Comparison of ENCODE assay signal across 17 cellular contexts in genomic region chr11:92480519-92480918, GRCh38.
"Had no signal": no experiment of that assay in that cellular context is flagged by ENCODE, and none has a peak within 500 bp of the region (broad histone marks: within the 10 kb centered on the region; RNA-seq: fewer than 3 reads in every experiment).

No MANE protein-coding gene starts in this region.

- H3K4me1 Mint-ChIP-seq: activated naive CD4-positive, alpha-beta T cell treated with anti-CD3 and anti-CD28 coated beads, Interleukin-2, amount 50 U/mL, for 24 hours; immature natural killer cell; memory B cell had no signal

- H3K9me3 Mint-ChIP-seq: activated naive CD4-positive, alpha-beta T cell treated with anti-CD3 and anti-CD28 coated beads, Interleukin-2, amount 50 U/mL, for 24 hours had no signal

- H3K4me3 Mint-ChIP-seq: activated naive CD4-positive, alpha-beta T cell treated with anti-CD3 and anti-CD28 coated beads, Interleukin-2, amount 50 U/mL, for 24 hours; activated T-cell treated with anti-CD3 and anti-CD28 coated beads, Interleukin-2, amount 50 U/mL, for 72 hours; immature natural killer cell; memory B cell; neural crest cell had no signal

- ATAC-seq: activated T-cell treated with anti-CD3 and anti-CD28 coated beads, Interleukin-2, amount 50 U/mL, for 72 hours; body of pancreas; heart right ventricle; stimulated activated naive CD8-positive, alpha-beta T cell treated with anti-CD3 and anti-CD28 coated beads, Interleukin-15, Interleukin-2, amounts not matched to agents 100 U/mL and 50 U/mL, for 24 hours had no signal

- H3K27ac ChIP-seq: body of pancreas, heart right ventricle, suprapubic skin, transverse colon, uterus had no signal

- H3K4me1 ChIP-seq: heart right ventricle, suprapubic skin, transverse colon, uterus had no signal

- H3K27me3 ChIP-seq: body of pancreas, heart right ventricle, suprapubic skin, transverse colon, uterus had no signal

- H3K9me3 ChIP-seq: body of pancreas, heart right ventricle, suprapubic skin, transverse colon, uterus had no signal

- H3K36me3 Mint-ChIP-seq: activated naive CD4-positive, alpha-beta T cell treated with anti-CD3 and anti-CD28 coated beads, Interleukin-2, amount 50 U/mL, for 24 hours; immature natural killer cell; memory B cell had no signal

- H3K4me3 ChIP-seq: body of pancreas, heart right ventricle, suprapubic skin, transverse colon, uterus had no signal

- H3K36me3 ChIP-seq: heart right ventricle, suprapubic skin, transverse colon, uterus had no signal

- DNase-seq: activated CD4-positive, alpha-beta T cell treated with anti-CD3 and anti-CD28 coated beads, Interleukin-2, amount 50 U/mL, for 1 hour; activated CD4-positive, CD25-positive, alpha-beta regulatory T cell treated with anti-CD3 and anti-CD28 coated beads, Interleukin-2, amount 50 U/mL, for 72 hours; activated CD8-positive, alpha-beta memory T cell treated with anti-CD3 and anti-CD28 coated beads, Interleukin-2, amount 50 U/mL, for 4 hours; activated effector memory CD4-positive, alpha-beta T cell treated with anti-CD3 and anti-CD28 coated beads, Interleukin-2, amount 50 U/mL, for 16 hours; activated T-cell treated with anti-CD3 and anti-CD28 coated beads, Interleukin-2, amount 50 U/mL, for 72 hours; body of pancreas; caudate nucleus; heart right ventricle; immature natural killer cell; stimulated activated naive CD8-positive, alpha-beta T cell treated with anti-CD3 and anti-CD28 coated beads, Interleukin-15, Interleukin-2, amounts not matched to agents 100 U/mL and 50 U/mL, for 24 hours; transverse colon; uterus had no signal

- H3K27me3 Mint-ChIP-seq: activated naive CD4-positive, alpha-beta T cell treated with anti-CD3 and anti-CD28 coated beads, Interleukin-2, amount 50 U/mL, for 24 hours; memory B cell; progenitor cell of endocrine pancreas had no signal

- H3K27ac Mint-ChIP-seq: activated naive CD4-positive, alpha-beta T cell treated with anti-CD3 and anti-CD28 coated beads, Interleukin-2, amount 50 U/mL, for 24 hours; activated T-cell treated with anti-CD3 and anti-CD28 coated beads, Interleukin-2, amount 50 U/mL, for 72 hours; immature natural killer cell; memory B cell; progenitor cell of endocrine pancreas had no signal
